8 cellular contexts compared by ENCODE assay signal in genomic region chr1:228084325-228084724, GRCh38. TPM values are rescaled to one million over a fixed set of nuclear protein-coding genes. Genes with fewer than 3 reads are reported as not detected.
DNase-seq lines count a peak whose midpoint lies in the region; ATAC-seq, FAIRE-seq and TF ChIP-seq lines count a peak whose summit lies in the region.

No MANE protein-coding gene starts in this region.

- DNase-seq in AG20443 (ENCODE audit: low spot score) (peak; percentile 59), Karpas-422 (no peak), GM12878 (ENCODE audit: low read depth, low spot score) (no peak), tibial nerve (ENCODE audit: low spot score in 2 of 2) (no peak), NCI-H748 (lab: John Stamatoyannopoulos, UW; ENCODE audit: unreplicated experiment) (no peak), T-helper 9 cell (no peak)

- H3K27me3 ChIP-seq in Karpas-422 (ENCODE audit: low read length) = no peaks in the 10 kb centered on the region
- no peaks in the 10 kb centered on the region for H3K27me3 ChIP-seq in GM12878 (replicated peaks in 1 of 2; ENCODE audit: control insufficient read depth in 2 of 2, insufficient read depth in 2 of 2, low read length in 1 of 2)
- no peaks in the 10 kb centered on the region for H3K27me3 ChIP-seq in liver (ENCODE audit: control insufficient read depth in 4 of 4, insufficient read depth in 4 of 4, low read length in 3 of 4)
- no peaks in the 10 kb centered on the region for H3K27me3 ChIP-seq in tibial nerve

- H3K27ac ChIP-seq in Karpas-422 (ENCODE audit: low read length) = no peak overlapping the region
- H3K27ac ChIP-seq in GM12878 (ENCODE audit: control insufficient read depth, insufficient read depth) = peak overlapping the region; percentile 96
- H3K27ac ChIP-seq in liver (ENCODE audit: low read depth in 1 of 2, low read length in 2 of 2) = peak overlapping the region; percentile 90 to 93
- peak overlapping the region; percentile 98 to 100 (median 99) for H3K27ac ChIP-seq in tibial nerve

- H4K20me1 ChIP-seq in Karpas-422 (ENCODE audit: insufficient read depth, low read depth, low read length) (peaks cover 60% of the 10 kb centered on the region), GM12878 (ENCODE audit: control insufficient read depth, insufficient read depth) (peaks cover 46% of the 10 kb centered on the region)

- BruUV-seq in GM12878 (replicated peaks; lab: Mats Ljungman, UMichigan) = no TSS peak

- peak; percentile 11 for ATAC-seq in GM12878
- ATAC-seq in HG02981 (IDR thresholded peaks at IDR 0.05; ENCODE audit: unreplicated experiment) = no peak

- POLR2A ChIA-PET in GM12878 (lab: Charles Lee) = interaction anchor here (1.6 to 1.7 kb wide), 2 partner anchors 15 to 22 kb away, joined by 4 to 5 read pairs; no protein-coding TSS in a partner anchor

- H3K9ac ChIP-seq in Karpas-422 (ENCODE audit: low read length) (peak overlapping the region; percentile 92), GM12878 (ENCODE audit: control insufficient read depth, insufficient read depth, low read length) (peak overlapping the region; percentile 99), liver (ENCODE audit: low read depth in 1 of 2, low read length in 2 of 2) (peak overlapping the region; percentile 88 to 99)

- TF ChIP-seq RAD21 in GM12878 (IDR thresholded peaks at IDR 0.05; ENCODE audit: insufficient read depth, low read depth, low read length) (no peak), liver (IDR thresholded peaks at IDR 0.05) (no peak)

- intact Hi-C loops in GM12878 (cut with micrococcal nuclease; ENCODE audit: unreplicated experiment) = loop anchor here (2.0 kb wide), 1 partner anchor 18 kb away; the partner anchor contains the start of gene C1orf35

- peak overlapping the region; percentile 84 for H3K4me2 ChIP-seq in Karpas-422 (ENCODE audit: low read depth, low read length, poor library complexity, severe bottlenecking)
- H3K4me2 ChIP-seq in GM12878 (ENCODE audit: control insufficient read depth, insufficient read depth) = peak overlapping the region; percentile 94

- H3K4me1 ChIP-seq in Karpas-422 (ENCODE audit: low read length) = peaks cover 29% of the 10 kb centered on the region
- H3K4me1 ChIP-seq in GM12878 (ENCODE audit: control insufficient read depth, insufficient read depth, low read length) = peaks cover 51% of the 10 kb centered on the region
- peaks cover 29 to 64% (median 57%) of the 10 kb centered on the region in 4 donors for H3K4me1 ChIP-seq in liver (ENCODE audit: control insufficient read depth in 4 of 4, insufficient read depth in 4 of 4, low read length in 3 of 4)
- peaks cover 0 to 76% (median 65%) of the 10 kb centered on the region in 4 donors for H3K4me1 ChIP-seq in tibial nerve

- peak; percentile 81 for FAIRE-seq in GM12878 (lab: Jason Lieb, UNC)

- WGBS in GM12878 (ENCODE audit: insufficient coverage, insufficient replicate concordance, low lambda C conversion rate, missing lambda C conversion rate) = 0% methylated on average over 3 of the region's 3 CpGs
- WGBS in liver = 8% methylated on average over 3 of the region's 3 CpGs
- WGBS in tibial nerve, 2 donors = 9 to 13% methylated on average over 3 of the region's 3 CpGs

- H3K36me3 ChIP-seq in Karpas-422 (ENCODE audit: insufficient read depth, low read length) (peaks cover 15% of the 10 kb centered on the region), GM12878 (ENCODE audit: control insufficient read depth in 2 of 2, insufficient read depth in 2 of 2, low read length in 1 of 2) (peaks cover 0 to 4% of the 10 kb centered on the region in 2 experiments; a peak in 3 of 4 replicates), liver (ENCODE audit: control insufficient read depth in 4 of 4, insufficient read depth in 3 of 4, low read depth in 1 of 4, low read length in 3 of 4) (peaks cover 0 to 3% (median under 1%) of the 10 kb centered on the region in 4 donors), tibial nerve (no peaks in the 10 kb centered on the region)

- CTCF ChIA-PET in GM12878 (lab: Yijun Ruan, JAX) = interaction anchor here (0.9 to 2.7 kb wide), 5 partner anchors 18 to 85 kb away, joined by 3 to 14 read pairs (median 5); partner anchors contain the start of gene IBA57

- TF ChIP-seq EP300 in GM12878 (IDR thresholded peaks at IDR 0.05; ENCODE audit: borderline replicate concordance in 1 of 2, control insufficient read depth in 1 of 2, low read depth in 2 of 2, low read length in 2 of 2) (no peak), tibial nerve (IDR thresholded peaks at IDR 0.05) (no peak)

- SMC1A ChIA-PET in GM12878 (lab: Charles Lee; ENCODE audit: uncharacterized antibody, unreplicated experiment) = interaction anchor here (1.0 to 1.2 kb wide), 2 partner anchors 8 to 85 kb away, joined by 3 to 4 read pairs; no protein-coding TSS in a partner anchor

- TF ChIP-seq POLR2A in GM12878 (IDR thresholded peaks at IDR 0.05; ENCODE audit: low read depth, low read length) (no peak), tibial nerve (IDR thresholded peaks at IDR 0.05) (no peak)

- H3K4me3 ChIP-seq in Karpas-422 (ENCODE audit: low read length) (peak overlapping the region; percentile 90), GM12878 (peak overlapping the region; percentile 94), liver (ENCODE audit: low read depth in 1 of 3, low read length in 3 of 3) (peak overlapping the region; percentile 88 to 96 (median 89)), tibial nerve (peak overlapping the region; percentile 89 to 98 (median 96))

- peaks cover 80% of the 10 kb centered on the region for H3K79me2 ChIP-seq in Karpas-422 (ENCODE audit: low read length)
- peaks cover 97% of the 10 kb centered on the region for H3K79me2 ChIP-seq in GM12878 (ENCODE audit: control insufficient read depth, insufficient read depth, low read length)

- H3K9me2 ChIP-seq in Karpas-422 (replicated peaks; ENCODE audit: insufficient read depth, low read length) = no peaks in the 10 kb centered on the region

- RAD21 ChIA-PET in GM12878 (lab: Charles Lee; ENCODE audit: unreplicated experiment) = interaction anchor here (1.1 kb wide), 1 partner anchor 16 kb away, joined by 3 read pairs; no protein-coding TSS in a partner anchor

- TF ChIP-seq CTCF in GM12878 (IDR thresholded peaks at IDR 0.05 in 2 of 3, conservative IDR thresholded peaks at IDR 0.05 in 1 of 3; ENCODE audit: control insufficient read depth in 2 of 3, extremely low read depth in 1 of 3, insufficient read depth in 1 of 3, low read depth in 3 of 3, low read length in 3 of 3) (no peak), liver (IDR thresholded peaks at IDR 0.05; ENCODE audit: low read depth, low read length, missing input control) (no peak), tibial nerve (IDR thresholded peaks at IDR 0.05) (no peak)

- H3K9me3 ChIP-seq in Karpas-422 (ENCODE audit: low read length) (no peaks in the 10 kb centered on the region), GM12878 (replicated peaks; ENCODE audit: control insufficient read depth, insufficient read depth, low read length) (no peaks in the 10 kb centered on the region), liver (ENCODE audit: control insufficient read depth in 4 of 4, low read length in 3 of 4) (no peaks in the 10 kb centered on the region), tibial nerve (no peaks in the 10 kb centered on the region)

- H2AFZ ChIP-seq in Karpas-422 (ENCODE audit: low read length) (no peak overlapping the region), GM12878 (ENCODE audit: control insufficient read depth, low read depth, low read length) (no peak overlapping the region)

- in situ Hi-C loops in GM12878 (cut with MboI) = no loop called here

RNA-seq across cellular contexts. Expression of gene ARF1, which starts 1.8 kb away (rescaled TPM):
- total RNA-seq in Karpas-422 (2014; rRNA removed; shearing (Covaris generic); ENCODE audit: low replicate concordance) = 107 and 139 TPM in 2 replicates
- 46.2 and 52.9 TPM in 2 replicates for total RNA-seq in GM12878 (2013; cell fraction: nucleolus; rRNA removed)
- 226 and 267 TPM in 2 replicates for total RNA-seq in GM12878 (2014; rRNA removed)
- total RNA-seq in GM12878 (2014; rRNA removed; fragmentation: Illumina TruSeq; extraction: Trizol) = 113 and 131 TPM in 2 replicates
- 296 and 300 TPM in 2 replicates for total RNA-seq in GM12878 (2021)
- polyA plus RNA-seq in GM12878 (2011; ENCODE audit: low read depth) = 141 TPM
- polyA plus RNA-seq in GM12878 (2011; rRNA removed) = 178 and 316 TPM in 2 replicates
- 534 and 696 TPM in 2 replicates for polyA plus RNA-seq in GM12878 (2011; cell fraction: cytosol; rRNA removed)
- polyA plus RNA-seq in GM12878 (2011; cell fraction: nucleus; rRNA removed) = 285 and 308 TPM in 2 replicates
- 283 and 294 TPM in 2 replicates for polyA plus RNA-seq in GM12878 (2012)
- 97.0 and 247 TPM in 2 replicates for polyA plus RNA-seq in GM12878 (2014; fragmentation: Illumina TruSeq; extraction: Trizol)
- polyA plus RNA-seq in GM12878 (2014; fragmentation: Nextera tagmentation; extraction: Ambion mirVana) = 10 to 100 TPM; 48.4 to 97.3 TPM
- polyA plus RNA-seq in GM12878 (2014; rRNA removed) = 352 and 369 TPM in 2 replicates
- polyA plus RNA-seq in GM12878 (2016; fragmentation: Nextera tagmentation; extraction: Ambion mirVana) = 100 to 1,000 TPM; 481 to 508 TPM
- 403 and 507 TPM in 2 replicates for polyA minus RNA-seq in GM12878 (2011; rRNA and poly(A)+ RNA removed)
- 202 and 205 TPM in 2 replicates for polyA minus RNA-seq in GM12878 (2011; cell fraction: cytosol; rRNA and poly(A)+ RNA removed)
- polyA minus RNA-seq in GM12878 (2011; cell fraction: nucleus; rRNA and poly(A)+ RNA removed) = 64.4 and 99.1 TPM in 2 replicates
- 100 to 1,000 TPM; 151 to 208 TPM for total RNA-seq in liver
- polyA plus RNA-seq in liver = 100 to 1,000 TPM; 217 to 282 TPM
- total RNA-seq in tibial nerve = 100 to 1,000 TPM; 251 to 311 (median 258) TPM

RNA-seq across cellular contexts. Expression of gene C1orf35, which starts 18.8 kb away (rescaled TPM):
- 10.4 and 24.7 TPM in 2 replicates for total RNA-seq in Karpas-422 (2014; rRNA removed; shearing (Covaris generic); ENCODE audit: low replicate concordance)
- 5.5 and 6.0 TPM in 2 replicates for total RNA-seq in GM12878 (2013; cell fraction: nucleolus; rRNA removed)
- total RNA-seq in GM12878 (2014; rRNA removed) (14.0 and 14.6 TPM in 2 replicates), GM12878 (2014; rRNA removed; fragmentation: Illumina TruSeq; extraction: Trizol) (5.9 and 6.7 TPM in 2 replicates), GM12878 (2021) (20.8 and 21.5 TPM in 2 replicates), liver (1 to 10 TPM; 4.0 to 6.9 TPM), tibial nerve (10 to 100 TPM; 26.4 to 38.5 (median 27.1) TPM)
- 5.1 TPM for polyA plus RNA-seq in GM12878 (2011; ENCODE audit: low read depth)
- polyA plus RNA-seq in GM12878 (2011; rRNA removed) (3.1 and 6.6 TPM in 2 replicates), GM12878 (2014; fragmentation: Illumina TruSeq; extraction: Trizol) (1.6 and 5.5 TPM in 2 replicates), GM12878 (2014; fragmentation: Nextera tagmentation; extraction: Ambion mirVana) (1 to 10 TPM; 2.5 to 4.8 TPM), GM12878 (2014; rRNA removed) (18.8 and 19.5 TPM in 2 replicates), GM12878 (2016; fragmentation: Nextera tagmentation; extraction: Ambion mirVana) (10 to 100 TPM; 26.7 to 27.0 TPM), liver (1 to 10 TPM; 6.0 to 7.5 TPM)
- 10.1 and 14.3 TPM in 2 replicates for polyA plus RNA-seq in GM12878 (2011; cell fraction: cytosol; rRNA removed)
- 23.8 and 28.1 TPM in 2 replicates for polyA plus RNA-seq in GM12878 (2011; cell fraction: nucleus; rRNA removed)
- polyA plus RNA-seq in GM12878 (2012) = 13.2 and 16.0 TPM in 2 replicates
- polyA minus RNA-seq in GM12878 (2011; rRNA and poly(A)+ RNA removed) = 1.2 and 2.7 TPM in 2 replicates
- 1.8 and 2.7 TPM in 2 replicates for polyA minus RNA-seq in GM12878 (2011; cell fraction: cytosol; rRNA and poly(A)+ RNA removed)
- polyA minus RNA-seq in GM12878 (2011; cell fraction: nucleus; rRNA and poly(A)+ RNA removed) = 3.5 and 4.8 TPM in 2 replicates

RNA-seq across cellular contexts. Expression of gene MRPL55, which starts 24.8 kb away (rescaled TPM):
- 76.6 and 79.2 TPM in 2 replicates for total RNA-seq in Karpas-422 (2014; rRNA removed; shearing (Covaris generic); ENCODE audit: low replicate concordance)
- total RNA-seq in GM12878 (2013; cell fraction: nucleolus; rRNA removed) = 43.8 and 45.7 TPM in 2 replicates
- 81.9 and 93.4 TPM in 2 replicates for total RNA-seq in GM12878 (2014; rRNA removed)
- total RNA-seq in GM12878 (2014; rRNA removed; fragmentation: Illumina TruSeq; extraction: Trizol) = 25.5 and 35.1 TPM in 2 replicates
- 47.6 and 54.9 TPM in 2 replicates for total RNA-seq in GM12878 (2021)
- 30.7 TPM for polyA plus RNA-seq in GM12878 (2011; ENCODE audit: low read depth)
- 17.0 and 39.3 TPM in 2 replicates for polyA plus RNA-seq in GM12878 (2011; rRNA removed)
- polyA plus RNA-seq in GM12878 (2011; cell fraction: cytosol; rRNA removed) = 66.7 and 115 TPM in 2 replicates
- polyA plus RNA-seq in GM12878 (2011; cell fraction: nucleus; rRNA removed) = 172 and 194 TPM in 2 replicates
- polyA plus RNA-seq in GM12878 (2012) = 45.5 and 64.1 TPM in 2 replicates
- polyA plus RNA-seq in GM12878 (2014; fragmentation: Illumina TruSeq; extraction: Trizol) = 8.8 and 42.1 TPM in 2 replicates
- polyA plus RNA-seq in GM12878 (2014; fragmentation: Nextera tagmentation; extraction: Ambion mirVana) = 10 to 100 TPM; 15.1 to 56.7 TPM
- 91.0 and 96.3 TPM in 2 replicates for polyA plus RNA-seq in GM12878 (2014; rRNA removed)
- polyA plus RNA-seq in GM12878 (2016; fragmentation: Nextera tagmentation; extraction: Ambion mirVana) = 100 to 1,000 TPM; 129 to 143 TPM
- 24.7 and 44.2 TPM in 2 replicates for polyA minus RNA-seq in GM12878 (2011; rRNA and poly(A)+ RNA removed)
- polyA minus RNA-seq in GM12878 (2011; cell fraction: cytosol; rRNA and poly(A)+ RNA removed) = 16.6 and 20.5 TPM in 2 replicates
- 31.3 and 40.2 TPM in 2 replicates for polyA minus RNA-seq in GM12878 (2011; cell fraction: nucleus; rRNA and poly(A)+ RNA removed)
- total RNA-seq in liver = 10 to 100 TPM; 38.9 to 44.4 TPM
- 100 to 1,000 TPM in 1 of 2 donors, 10 to 100 TPM in 1; 79.5 to 119 TPM for polyA plus RNA-seq in liver
- total RNA-seq in tibial nerve = 10 to 100 TPM; 68.7 to 83.7 (median 80.0) TPM

RNA-seq across cellular contexts. Expression of gene GUK1, which starts 55.8 kb away (rescaled TPM):
- 74.4 and 203 TPM in 2 replicates for total RNA-seq in Karpas-422 (2014; rRNA removed; shearing (Covaris generic); ENCODE audit: low replicate concordance)
- 142 and 146 TPM in 2 replicates for total RNA-seq in GM12878 (2013; cell fraction: nucleolus; rRNA removed)
- total RNA-seq in GM12878 (2014; rRNA removed) (214 and 235 TPM in 2 replicates), GM12878 (2014; rRNA removed; fragmentation: Illumina TruSeq; extraction: Trizol) (82.0 and 98.3 TPM in 2 replicates), GM12878 (2021) (183 and 195 TPM in 2 replicates), liver (100 to 1,000 TPM; 147 to 251 TPM), tibial nerve (100 to 1,000 TPM; 501 to 540 (median 510) TPM)
- polyA plus RNA-seq in GM12878 (2011; ENCODE audit: low read depth) = 101 TPM
- polyA plus RNA-seq in GM12878 (2011; rRNA removed) (107 and 224 TPM in 2 replicates), GM12878 (2014; fragmentation: Illumina TruSeq; extraction: Trizol) (4.2 and 28.9 TPM in 2 replicates), GM12878 (2014; fragmentation: Nextera tagmentation; extraction: Ambion mirVana) (10 to 100 TPM in 1 of 2 experiments, 1 to 10 TPM in 1; 6.3 to 39.2 TPM), GM12878 (2014; rRNA removed) (227 and 264 TPM in 2 replicates), GM12878 (2016; fragmentation: Nextera tagmentation; extraction: Ambion mirVana) (100 to 1,000 TPM; 349 to 357 TPM), liver (100 to 1,000 TPM; 186 to 245 TPM)
- 381 and 606 TPM in 2 replicates for polyA plus RNA-seq in GM12878 (2011; cell fraction: cytosol; rRNA removed)
- 634 and 756 TPM in 2 replicates for polyA plus RNA-seq in GM12878 (2011; cell fraction: nucleus; rRNA removed)
- polyA plus RNA-seq in GM12878 (2012) = 190 and 243 TPM in 2 replicates
- 103 and 217 TPM in 2 replicates for polyA minus RNA-seq in GM12878 (2011; rRNA and poly(A)+ RNA removed)
- 59.5 and 69.8 TPM in 2 replicates for polyA minus RNA-seq in GM12878 (2011; cell fraction: cytosol; rRNA and poly(A)+ RNA removed)
- 116 and 141 TPM in 2 replicates for polyA minus RNA-seq in GM12878 (2011; cell fraction: nucleus; rRNA and poly(A)+ RNA removed)
